Comparison of ENCODE assay signal across 26 cellular contexts in genomic region chr1:92768915-92769314, GRCh38.
"Had no signal": no experiment of that assay in that cellular context is flagged by ENCODE, and none has a peak within 500 bp of the region (broad histone marks: within the 10 kb centered on the region; RNA-seq: fewer than 3 reads in every experiment).

No MANE protein-coding gene starts in this region.

- H3K4me1 ChIP-seq: neural progenitor cell, parathyroid adenoma, right lobe of liver, sigmoid colon, upper lobe of left lung had no signal

- DNase-seq: nephron progenitor cell; occipital lobe; ovary; posterior cingulate gyrus; psoas muscle; right cardiac atrium; right lobe of liver; sigmoid colon; stimulated activated CD4-positive, alpha-beta T cell treated with anti-CD3 and anti-CD28 coated beads, Interleukin-15, amount 100 ng/mL, for 24 hours; stimulated activated CD4-positive, alpha-beta T cell treated with anti-CD3 and anti-CD28 coated beads, Interleukin-2, amount 100 ng/mL, for 24 hours; stimulated activated CD4-positive, alpha-beta T cell treated with anti-CD3 and anti-CD28 coated beads, Interleukin-2, amount 100 ng/mL, for 48 hours; stimulated activated CD4-positive, alpha-beta T cell treated with anti-CD3 and anti-CD28 coated beads, Interleukin-4, amount 100 ng/mL, for 24 hours; stimulated activated naive B cell treated with anti-CD40 and anti-IgM and Interleukin-4, amounts not matched to agents 10 μg/mL and 1 μg/mL and 100 μg/mL, for 72 hours; stimulated activated naive CD4-positive, alpha-beta T cell treated with Interleukin-2 at 50 U/mL for 16 hours; stomach; thyroid gland; upper lobe of left lung had no signal

- H3K4me3 ChIP-seq: neural progenitor cell, ovary, psoas muscle, right lobe of liver, sigmoid colon, stomach, thoracic aorta, thyroid gland, tibial nerve, upper lobe of left lung, vagina had no signal

- ATAC-seq: natural killer cell treated with Interleukin-12 subunit alpha and Interleukin-12 subunit beta and Interleukin-15 and Interleukin-18, amount 100 ng/mL, for 72 hours; psoas muscle; right cardiac atrium; right lobe of liver; stimulated activated effector memory CD8-positive, alpha-beta T cell treated with anti-CD3 and anti-CD28 coated beads, Interleukin-12 subunit alpha, Interleukin-12 subunit beta, amount 100 ng/mL, for 72 hours; stimulated activated naive B cell treated with anti-CD40 and anti-IgM and Interleukin-4, amounts not matched to agents 10 μg/mL and 1 μg/mL and 100 μg/mL, for 72 hours had no signal

- FAIRE-seq: small intestine, urothelium cell line had no signal

- H3K36me3 ChIP-seq: neural progenitor cell, ovary, right lobe of liver, sigmoid colon, stomach, thoracic aorta, thyroid gland, upper lobe of left lung, vagina had no signal

- H3K27me3 ChIP-seq: neural progenitor cell, ovary, right lobe of liver, sigmoid colon, stomach, thyroid gland, tibial nerve, upper lobe of left lung, vagina had no signal

- H3K27ac ChIP-seq: neural progenitor cell, ovary, parathyroid adenoma, psoas muscle, right lobe of liver, sigmoid colon, stomach, thoracic aorta, thyroid gland, tibial nerve, upper lobe of left lung, vagina had no signal

- H3K9me3 ChIP-seq: ovary, psoas muscle, right lobe of liver, sigmoid colon, stomach, thoracic aorta, thyroid gland, tibial nerve, upper lobe of left lung, vagina had no signal
